Comparison of ENCODE assay signal across 15 cellular contexts in the genomic region with DNA sequence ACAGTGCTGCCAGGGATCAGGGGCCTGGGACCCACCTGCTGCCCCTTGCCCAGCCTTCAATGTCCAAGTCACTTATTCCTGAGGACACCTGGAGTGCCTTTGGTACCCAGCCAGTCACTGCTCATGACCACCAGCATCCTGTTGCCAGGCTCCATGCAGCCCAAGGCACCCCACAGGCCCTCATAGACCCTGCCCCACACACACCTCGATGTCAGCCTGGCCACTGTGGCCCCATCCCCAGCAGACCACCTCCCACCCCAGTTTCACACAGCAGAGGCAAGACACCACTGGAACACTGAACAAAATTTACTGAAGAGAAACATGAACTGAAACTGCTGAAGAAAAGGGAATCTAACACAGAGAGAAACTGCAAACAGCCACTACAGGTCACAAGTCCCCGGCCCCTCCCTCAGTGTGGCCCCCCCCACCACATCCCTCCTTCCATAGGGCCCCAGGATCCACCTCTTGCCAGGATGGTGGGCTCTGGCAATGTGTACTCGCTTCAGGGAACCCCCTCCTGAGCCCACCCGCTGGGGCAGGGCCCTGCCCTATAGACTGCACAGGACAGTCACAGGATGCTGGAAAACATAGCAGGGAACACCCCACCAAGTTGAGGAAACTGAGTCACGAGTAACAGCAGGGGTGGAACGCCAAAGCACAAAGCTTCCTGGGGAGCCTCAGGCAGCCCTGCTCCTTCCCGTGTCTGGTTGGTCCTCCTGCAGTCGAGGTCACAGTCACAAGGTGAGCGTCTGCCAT. TPM values are rescaled to one million over a fixed set of nuclear protein-coding genes. Genes with fewer than 3 reads are reported as not detected.
DNase-seq lines count a peak whose midpoint lies in the region; ATAC-seq and FAIRE-seq lines count a peak whose summit lies in the region.
"Had no signal": no experiment of that assay in that cellular context is flagged by ENCODE, and none has a peak within 500 bp of the region (broad histone marks: within the 10 kb centered on the region; RNA-seq: fewer than 3 reads in every experiment).

No MANE protein-coding gene starts in this region.

- ATAC-seq in GM21576 (IDR thresholded peaks at IDR 0.05; ENCODE audit: unreplicated experiment), result peak; percentile 58
- peak; percentile 17 for ATAC-seq in stimulated activated effector memory CD8-positive, alpha-beta T cell treated with anti-CD3 and anti-CD28 coated beads, Interleukin-12 subunit alpha, Interleukin-12 subunit beta, amount 100 ng/mL, for 72 hours

- no peak for FAIRE-seq in HTR-8/SVneo (lab: Jason Lieb, UNC)
- FAIRE-seq: kidney had no signal

- DNase-seq in activated T-cell treated with anti-CD3 and anti-CD28 coated beads, Interleukin-2, amount 50 U/mL, for 24 hours, result no peak
- no peak for DNase-seq in activated T-cell treated with anti-CD3 and anti-CD28 coated beads, Interleukin-2, amount 50 U/mL, for 1 hour
- DNase-seq in activated CD4-positive, alpha-beta memory T cell treated with anti-CD3 and anti-CD28 coated beads for 36 hours, result no peak
- no peak for DNase-seq in stimulated activated effector memory CD8-positive, alpha-beta T cell treated with anti-CD3 and anti-CD28 coated beads, Interleukin-12 subunit alpha, Interleukin-12 subunit beta, amount 100 ng/mL, for 72 hours (ENCODE audit: low spot score in 2 of 2)
- DNase-seq in OCI-M1 (lab: John Stamatoyannopoulos, UW) (no peak), HTR-8/SVneo (ENCODE audit: insufficient read length, low spot score) (no peak), GF-D8 (lab: John Stamatoyannopoulos, UW) (no peak)
- DNase-seq: activated CD4-positive, alpha-beta T cell treated with anti-CD3 and anti-CD28 coated beads for 1 hour; DMS79; kidney; stimulated activated CD8-positive, alpha-beta memory T cell treated with anti-CD3 and anti-CD28 coated beads, Interleukin-4, amount 100 ng/mL, for 48 hours had no signal

- POLR2A ChIA-PET in activated CD4-positive, alpha-beta memory T cell treated with anti-CD3 and anti-CD28 coated beads for 36 hours (lab: Charles Lee), result no interaction called here

- peak overlapping the region; percentile 73 for H3K27ac Mint-ChIP-seq in activated T-cell treated with anti-CD3 and anti-CD28 coated beads, Interleukin-2, amount 50 U/mL, for 24 hours
- H3K27ac Mint-ChIP-seq in activated CD4-positive, alpha-beta memory T cell treated with anti-CD3 and anti-CD28 coated beads for 36 hours, result peak overlapping the region; percentile 73
- H3K27ac Mint-ChIP-seq in stimulated activated effector memory CD8-positive, alpha-beta T cell treated with anti-CD3 and anti-CD28 coated beads, Interleukin-12 subunit alpha, Interleukin-12 subunit beta, amount 100 ng/mL, for 72 hours, result peak overlapping the region; percentile 70

- intact Hi-C loops in activated CD4-positive, alpha-beta memory T cell treated with anti-CD3 and anti-CD28 coated beads for 36 hours (cut with micrococcal nuclease), result no loop called here

- no peaks in the 10 kb centered on the region for H3K36me3 Mint-ChIP-seq in activated T-cell treated with anti-CD3 and anti-CD28 coated beads, Interleukin-2, amount 50 U/mL, for 24 hours (ENCODE audit: low read depth)
- H3K36me3 Mint-ChIP-seq in activated CD4-positive, alpha-beta memory T cell treated with anti-CD3 and anti-CD28 coated beads for 36 hours, result no peaks in the 10 kb centered on the region
- no peaks in the 10 kb centered on the region for H3K36me3 Mint-ChIP-seq in stimulated activated effector memory CD8-positive, alpha-beta T cell treated with anti-CD3 and anti-CD28 coated beads, Interleukin-12 subunit alpha, Interleukin-12 subunit beta, amount 100 ng/mL, for 72 hours

- CTCF ChIA-PET in activated CD4-positive, alpha-beta memory T cell treated with anti-CD3 and anti-CD28 coated beads for 36 hours (lab: Charles Lee), result no interaction called here

- peaks cover 21% of the 10 kb centered on the region for H3K27me3 Mint-ChIP-seq in activated T-cell treated with anti-CD3 and anti-CD28 coated beads, Interleukin-2, amount 50 U/mL, for 24 hours
- no peaks in the 10 kb centered on the region for H3K27me3 Mint-ChIP-seq in activated CD4-positive, alpha-beta memory T cell treated with anti-CD3 and anti-CD28 coated beads for 36 hours
- H3K27me3 Mint-ChIP-seq: central memory CD8-positive, alpha-beta T cell had no signal

- peaks cover 3% of the 10 kb centered on the region for H3K4me1 Mint-ChIP-seq in activated T-cell treated with anti-CD3 and anti-CD28 coated beads, Interleukin-2, amount 50 U/mL, for 24 hours (ENCODE audit: low read depth)
- peaks cover 10% of the 10 kb centered on the region for H3K4me1 Mint-ChIP-seq in activated CD4-positive, alpha-beta memory T cell treated with anti-CD3 and anti-CD28 coated beads for 36 hours (ENCODE audit: low read depth)
- peaks cover 21% of the 10 kb centered on the region for H3K4me1 Mint-ChIP-seq in stimulated activated effector memory CD8-positive, alpha-beta T cell treated with anti-CD3 and anti-CD28 coated beads, Interleukin-12 subunit alpha, Interleukin-12 subunit beta, amount 100 ng/mL, for 72 hours
- H3K4me1 Mint-ChIP-seq: central memory CD8-positive, alpha-beta T cell had no signal

- H3K9me3 Mint-ChIP-seq in activated T-cell treated with anti-CD3 and anti-CD28 coated beads, Interleukin-2, amount 50 U/mL, for 24 hours, result no peaks in the 10 kb centered on the region
- H3K9me3 Mint-ChIP-seq in activated CD4-positive, alpha-beta memory T cell treated with anti-CD3 and anti-CD28 coated beads for 36 hours, result no peaks in the 10 kb centered on the region
- no peaks in the 10 kb centered on the region for H3K9me3 Mint-ChIP-seq in stimulated activated effector memory CD8-positive, alpha-beta T cell treated with anti-CD3 and anti-CD28 coated beads, Interleukin-12 subunit alpha, Interleukin-12 subunit beta, amount 100 ng/mL, for 72 hours
- H3K9me3 Mint-ChIP-seq: central memory CD8-positive, alpha-beta T cell had no signal

- H3K4me3 Mint-ChIP-seq in activated T-cell treated with anti-CD3 and anti-CD28 coated beads, Interleukin-2, amount 50 U/mL, for 24 hours, result peak overlapping the region; percentile 25
- H3K4me3 Mint-ChIP-seq in activated CD4-positive, alpha-beta memory T cell treated with anti-CD3 and anti-CD28 coated beads for 36 hours, result peak overlapping the region; percentile 54
- peak overlapping the region; percentile 37 for H3K4me3 Mint-ChIP-seq in stimulated activated effector memory CD8-positive, alpha-beta T cell treated with anti-CD3 and anti-CD28 coated beads, Interleukin-12 subunit alpha, Interleukin-12 subunit beta, amount 100 ng/mL, for 72 hours
- H3K4me3 Mint-ChIP-seq: central memory CD8-positive, alpha-beta T cell had no signal

RNA-seq across cellular contexts. Expression of a gene that starts 5.2 kb away (rescaled TPM):
- under 1 TPM in 1 of 2 experiments, not detected in 1; 0.10 TPM for total RNA-seq in activated CD4-positive, alpha-beta memory T cell treated with anti-CD3 and anti-CD28 coated beads for 36 hours
- total RNA-seq: endothelial cell of umbilical vein, kidney, upper lobe of left lung had no signal
